Comparison of ENCODE assay signal across 17 cellular contexts in the genomic region with DNA sequence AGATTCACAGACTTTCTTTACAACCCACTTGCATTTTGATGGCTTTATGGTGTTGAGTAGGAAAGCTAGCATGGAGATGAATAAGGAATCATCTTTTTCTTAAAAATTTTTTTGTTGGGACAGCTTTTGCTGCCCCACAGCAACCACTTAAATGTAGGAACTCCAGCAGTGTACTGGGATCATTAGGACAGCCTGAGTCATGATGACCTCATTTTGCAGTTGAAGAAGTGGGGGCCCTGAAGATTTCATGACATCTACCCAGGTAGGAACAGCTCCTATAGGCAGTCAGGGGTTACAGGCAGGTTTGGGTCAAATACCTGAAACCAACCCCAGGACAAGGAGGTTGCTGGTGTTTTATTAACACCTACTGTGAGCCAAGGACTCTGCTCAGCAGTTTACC. TPM values are rescaled to one million over a fixed set of nuclear protein-coding genes. Genes with fewer than 3 reads are reported as not detected.
DNase-seq lines count a peak whose midpoint lies in the region; ATAC-seq and TF ChIP-seq lines count a peak whose summit lies in the region.
"Had no signal": no experiment of that assay in that cellular context is flagged by ENCODE, and none has a peak within 500 bp of the region (broad histone marks: within the 10 kb centered on the region; RNA-seq: fewer than 3 reads in every experiment).

No MANE protein-coding gene starts in this region.

- H3K4me3 ChIP-seq in SK-N-SH (ENCODE audit: low read depth in 2 of 2, low read length in 1 of 2) = no peak overlapping the region
- H3K4me3 ChIP-seq in epithelial cell of esophagus (ENCODE audit: low read length) = no peak overlapping the region
- H3K4me3 ChIP-seq in osteoblast (ENCODE audit: insufficient read depth, low read length) = no peak overlapping the region
- H3K4me3 ChIP-seq in vagina = no peak overlapping the region

- H3K4me3 Mint-ChIP-seq in IgD-negative memory B cell = peak overlapping the region in 3 of 4 donors; percentile 9 to 92 (median 60)

- H3K27ac ChIP-seq in SK-N-SH (ENCODE audit: low read depth in 2 of 2, low read length in 1 of 2) (no peak overlapping the region), osteoblast (ENCODE audit: low read depth, low read length) (peak overlapping the region; percentile 53), vagina (no peak overlapping the region)
- H3K27ac ChIP-seq: 22Rv1 had no signal

- peaks cover 52% of the 10 kb centered on the region for H3K79me2 ChIP-seq in SK-N-SH (ENCODE audit: insufficient read depth)
- H3K79me2 ChIP-seq in osteoblast (ENCODE audit: insufficient read depth, low read length) = peaks cover 41% of the 10 kb centered on the region

- H3K36me3 ChIP-seq in SK-N-SH (replicated peaks in 1 of 2; ENCODE audit: control insufficient read depth in 1 of 2, insufficient read depth in 2 of 2, low read length in 1 of 2) = peaks cover 25 to 26% of the 10 kb centered on the region in 2 experiments
- H3K36me3 ChIP-seq in osteoblast (ENCODE audit: insufficient read depth, low read length) = peaks cover 23% of the 10 kb centered on the region
- peaks cover 0 to 33% of the 10 kb centered on the region in 2 donors for H3K36me3 ChIP-seq in vagina

- H3K4me1 ChIP-seq in SK-N-SH (ENCODE audit: control insufficient read depth in 1 of 2, insufficient read depth in 2 of 2, low read depth in 1 of 2, low read length in 1 of 2) (peaks cover 11 to 14% of the 10 kb centered on the region in 2 experiments; a peak in 3 of 4 replicates), osteoblast (ENCODE audit: insufficient read depth, low read length) (peaks cover 23% of the 10 kb centered on the region), vagina (peaks cover 19% of the 10 kb centered on the region)

- peak overlapping the region; percentile 94; the same call in 1 of the 2 replicates for H3K4me2 ChIP-seq in SK-N-SH
- peak overlapping the region; percentile 3 for H3K4me2 ChIP-seq in osteoblast (ENCODE audit: insufficient read depth, low read length)

- peaks cover 5% of the 10 kb centered on the region for H3K27me3 Mint-ChIP-seq in IgD-negative memory B cell

- DNase-seq in SK-N-SH (no peak), epithelial cell of esophagus (ENCODE audit: low read depth) (peak; percentile 56), osteoblast (ENCODE audit: insufficient read length, low spot score, missing footprints) (no peak), vagina (ENCODE audit: extremely low spot score in 2 of 2) (no peak), NCI-H146 (lab: John Stamatoyannopoulos, UW) (no peak)
- DNase-seq: activated CD4-positive, CD25-positive, alpha-beta regulatory T cell; activated naive CD4-positive, alpha-beta T cell treated with Interleukin-2 at 50 U/mL for 16 hours; MV-4-11; NCI-H524 treated with DMSO at 0.1 percent for 48 hours; substantia nigra had no signal

- peaks cover 10 to 13% (median 12%) of the 10 kb centered on the region in 3 donors for H3K4me1 Mint-ChIP-seq in IgD-negative memory B cell

- TF ChIP-seq RAD21 in SK-N-SH (IDR thresholded peaks at IDR 0.05; ENCODE audit: low read length) = no peak

- H3K9me3 ChIP-seq in SK-N-SH = no peaks in the 10 kb centered on the region
- no peaks in the 10 kb centered on the region for H3K9me3 ChIP-seq in osteoblast (ENCODE audit: low read depth, low read length)
- H3K9me3 ChIP-seq in vagina = no peaks in the 10 kb centered on the region

- H3K36me3 Mint-ChIP-seq in IgD-negative memory B cell = peaks cover 8% of the 10 kb centered on the region

- H3K27ac Mint-ChIP-seq in IgD-negative memory B cell = no peak overlapping the region

- H3F3A ChIP-seq in SK-N-SH (replicated peaks; ENCODE audit: insufficient read depth) = peaks cover 3% of the 10 kb centered on the region

- H4K20me1 ChIP-seq in SK-N-SH (ENCODE audit: insufficient read depth) (peaks cover 7% of the 10 kb centered on the region; the same call in 1 of the 2 replicates), osteoblast (ENCODE audit: insufficient read depth, low read length) (peaks cover 23% of the 10 kb centered on the region)

- no peak for TF ChIP-seq EP300 in SK-N-SH (IDR thresholded peaks at IDR 0.05; ENCODE audit: borderline replicate concordance in 1 of 2, low read depth in 1 of 2, low read length in 1 of 2)

- CTCF ChIA-PET in SK-N-SH (lab: Yijun Ruan, JAX) = interaction anchor here (0.7 to 1.1 kb wide), 2 partner anchors 14 to 37 kb away, joined by 3 read pairs; no protein-coding TSS in a partner anchor

- H3K9ac ChIP-seq in SK-N-SH = no peak overlapping the region

- no peak overlapping the region for H2AFZ ChIP-seq in SK-N-SH (ENCODE audit: low read depth)
- no peak overlapping the region for H2AFZ ChIP-seq in osteoblast (ENCODE audit: low read length)

- no peaks in the 10 kb centered on the region for H3K9me2 ChIP-seq in SK-N-SH

- intact Hi-C loops in vagina (cut with DNase I) = no loop called here

- no peak for TF ChIP-seq POLR2A in vagina (IDR thresholded peaks at IDR 0.05)

- no peaks in the 10 kb centered on the region for H3K27me3 ChIP-seq in SK-N-SH (ENCODE audit: insufficient read depth)
- no peaks in the 10 kb centered on the region for H3K27me3 ChIP-seq in osteoblast (ENCODE audit: insufficient read depth, low read length)
- no peaks in the 10 kb centered on the region for H3K27me3 ChIP-seq in vagina

- ATAC-seq in SK-N-SH treated with all-trans-retinoic acid at 6 μM for 48 hours (no peak), GM18870 (IDR thresholded peaks at IDR 0.05; ENCODE audit: unreplicated experiment) (no peak)

- POLR2A ChIA-PET in SK-N-SH (lab: Yijun Ruan, JAX) = no interaction called here

- no peaks in the 10 kb centered on the region for H3K9me3 Mint-ChIP-seq in IgD-negative memory B cell

- TF ChIP-seq CTCF in SK-N-SH (IDR thresholded peaks at IDR 0.05) (no peak), epithelial cell of esophagus (IDR thresholded peaks at IDR 0.05; ENCODE audit: insufficient read depth, low read depth, low read length, missing control alignments) (no peak), osteoblast (IDR thresholded peaks at IDR 0.05; ENCODE audit: extremely low read depth, low read depth, low read length) (no peak), vagina (IDR thresholded peaks at IDR 0.05) (no peak)

TF ChIP-seq in SK-N-SH, 30 proteins besides CTCF, POLR2A, EP300 and RAD21:
- TF ChIP-seq FOSL2 (IDR thresholded peaks at IDR 0.05; ENCODE audit: borderline replicate concordance, low read depth) (peak; percentile 25; the same call in 1 of the 2 replicates), YY1 (IDR thresholded peaks at IDR 0.05; ENCODE audit: low read depth) (no peak)

TF ChIP-seq in SK-N-SH treated with all-trans-retinoic acid at 6 μM for 48 hours, 23 proteins besides CTCF, POLR2A, EP300 and RAD21:
- TF ChIP-seq SNAI2 (CRISPR knock-in tag; IDR thresholded peaks at IDR 0.05) = no peak
- TF ChIP-seq, protein P1, sequence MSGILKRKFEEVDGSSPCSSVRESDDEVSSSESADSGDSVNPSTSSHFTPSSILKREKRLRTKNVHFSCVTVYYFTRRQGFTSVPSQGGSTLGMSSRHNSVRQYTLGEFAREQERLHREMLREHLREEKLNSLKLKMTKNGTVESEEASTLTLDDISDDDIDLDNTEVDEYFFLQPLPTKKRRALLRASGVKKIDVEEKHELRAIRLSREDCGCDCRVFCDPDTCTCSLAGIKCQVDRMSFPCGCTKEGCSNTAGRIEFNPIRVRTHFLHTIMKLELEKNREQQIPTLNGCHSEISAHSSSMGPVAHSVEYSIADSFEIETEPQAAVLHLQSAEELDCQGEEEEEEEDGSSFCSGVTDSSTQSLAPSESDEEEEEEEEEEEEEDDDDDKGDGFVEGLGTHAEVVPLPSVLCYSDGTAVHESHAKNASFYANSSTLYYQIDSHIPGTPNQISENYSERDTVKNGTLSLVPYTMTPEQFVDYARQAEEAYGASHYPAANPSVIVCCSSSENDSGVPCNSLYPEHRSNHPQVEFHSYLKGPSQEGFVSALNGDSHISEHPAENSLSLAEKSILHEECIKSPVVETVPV (CRISPR knock-in tag; IDR thresholded peaks at IDR 0.05) = no peak
- no peak for TF ChIP-seq ZNF70 (CRISPR knock-in tag; IDR thresholded peaks at IDR 0.05)
- no peak for TF ChIP-seq ZC3H10 (CRISPR knock-in tag; IDR thresholded peaks at IDR 0.05)

RNA-seq across cellular contexts. Expression of a gene that starts 2.1 kb away (rescaled TPM):
- 38.3 and 45.3 TPM in 2 replicates for polyA plus RNA-seq in SK-N-SH (2012; rRNA removed)
- polyA plus RNA-seq in SK-N-SH (2012; cell fraction: cytosol; rRNA removed) = 24.4 and 25.9 TPM in 2 replicates
- 116 and 138 TPM in 2 replicates for polyA plus RNA-seq in SK-N-SH (2012; cell fraction: nucleus; rRNA removed)
- polyA plus RNA-seq in IgD-negative memory B cell = 17.5 TPM
- total RNA-seq in osteoblast = 24.5 and 46.0 TPM in 2 replicates
- 40.0 TPM for total RNA-seq in vagina

RNA-seq across cellular contexts. Expression of a gene that starts 33.3 kb away (rescaled TPM):
- polyA plus RNA-seq in SK-N-SH (2012; rRNA removed) = not detected in 2 replicates
- polyA plus RNA-seq in SK-N-SH (2012; cell fraction: cytosol; rRNA removed) = not detected in 2 replicates
- polyA plus RNA-seq in SK-N-SH (2012; cell fraction: nucleus; rRNA removed) = not detected in 2 replicates
- polyA plus RNA-seq in IgD-negative memory B cell = not detected
- not detected in 2 replicates for total RNA-seq in osteoblast
- total RNA-seq in vagina = not detected
- total RNA-seq: glomerular endothelial cell, lower leg skin, SK-MEL-5 had no signal

RNA-seq across cellular contexts. Expression of a gene that starts 50.8 kb away (rescaled TPM):
- 4.7 and 7.3 TPM in 2 replicates for polyA plus RNA-seq in SK-N-SH (2012; rRNA removed)
- polyA plus RNA-seq in SK-N-SH (2012; cell fraction: cytosol; rRNA removed) = 5.2 and 6.2 TPM in 2 replicates
- 5.2 and 7.9 TPM in 2 replicates for polyA plus RNA-seq in SK-N-SH (2012; cell fraction: nucleus; rRNA removed)
- polyA plus RNA-seq in IgD-negative memory B cell = 3.3 TPM
- total RNA-seq in osteoblast = 5.9 and 6.5 TPM in 2 replicates
- 3.9 TPM for total RNA-seq in vagina
